Comparison of ENCODE assay signal across 9 cellular contexts in the genomic region with DNA sequence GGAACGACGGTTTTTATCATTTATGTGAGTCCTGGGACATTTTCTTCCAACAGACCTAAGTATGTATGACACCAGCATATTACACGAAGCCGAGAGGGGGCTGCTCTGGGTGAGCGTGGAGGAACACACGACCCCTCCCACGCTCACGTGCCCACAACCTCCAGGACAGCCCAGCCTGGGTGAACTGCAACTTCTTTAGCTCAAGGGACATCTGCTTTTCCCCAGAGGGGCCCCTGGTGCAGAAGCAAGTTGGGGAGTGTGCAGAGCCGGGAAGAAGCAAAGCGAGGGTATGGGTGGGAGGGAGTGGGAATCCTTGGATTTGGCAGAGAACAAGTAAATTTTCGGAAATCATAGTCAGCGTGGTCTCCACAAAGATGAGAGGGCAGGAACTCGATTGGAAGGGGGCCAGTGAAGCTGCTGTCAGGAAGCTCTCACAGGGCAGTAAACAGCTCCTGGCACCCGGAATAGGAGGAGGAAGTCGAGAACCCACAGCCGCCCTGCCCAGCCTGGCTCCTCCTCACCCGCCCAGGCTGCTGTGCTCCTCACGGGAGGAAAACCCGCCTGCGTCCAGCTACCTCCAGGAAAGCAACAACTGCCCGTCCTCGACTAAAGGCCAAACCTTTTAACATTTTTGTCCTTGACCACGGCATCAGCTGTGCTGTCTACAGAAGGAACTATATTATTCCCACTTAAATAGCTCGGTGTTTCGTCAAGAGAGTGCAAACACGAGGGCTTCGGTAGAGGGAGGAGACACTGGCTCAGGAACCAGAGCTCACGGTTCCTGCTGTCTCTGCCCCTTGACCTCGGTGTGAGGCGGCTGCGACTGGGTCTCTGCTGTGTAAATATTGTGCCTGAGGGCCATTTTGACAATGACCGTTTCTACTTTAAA. TPM values are rescaled to one million over a fixed set of nuclear protein-coding genes. Genes with fewer than 3 reads are reported as not detected.
DNase-seq lines count a peak whose midpoint lies in the region; ATAC-seq, FAIRE-seq and TF ChIP-seq lines count a peak whose summit lies in the region.
"Had no signal": no experiment of that assay in that cellular context is flagged by ENCODE, and none has a peak within 500 bp of the region (broad histone marks: within the 10 kb centered on the region; RNA-seq: fewer than 3 reads in every experiment).

No MANE protein-coding gene starts in this region.

- 13% methylated on average over 32 of the region's 32 CpGs for WGBS in thymus

- TF ChIP-seq CTCF in A673 (conservative IDR thresholded peaks at IDR 0.05; ENCODE audit: low read depth, low read length) (no peak), keratinocyte (optimal IDR thresholded peaks at IDR 0.05 in 1 of 3, IDR thresholded peaks at IDR 0.05 in 1 of 3, conservative IDR thresholded peaks at IDR 0.05 in 1 of 3; ENCODE audit: extremely low read depth in 1 of 3, insufficient read depth in 2 of 3, low read length in 3 of 3) (no peak), D721Med (IDR thresholded peaks at IDR 0.05; ENCODE audit: insufficient read depth, missing control alignments) (no peak), foreskin keratinocyte (conservative IDR thresholded peaks at IDR 0.05) (no peak)

- H3K4me3 ChIP-seq in A673 (ENCODE audit: low read depth, low read length, poor library complexity, severe bottlenecking), result no peak overlapping the region
- no peak overlapping the region for H3K4me3 ChIP-seq in keratinocyte (ENCODE audit: control insufficient read depth in 2 of 3, extremely low read depth in 1 of 3, insufficient read depth in 2 of 3, low read depth in 1 of 3, low read length in 3 of 3)
- H3K4me3 ChIP-seq in thymus (ENCODE audit: low read length), result peak overlapping the region; percentile 15

- H2AFZ ChIP-seq in keratinocyte (ENCODE audit: control insufficient read depth, low read length), result peak overlapping the region; percentile 44

- no peaks in the 10 kb centered on the region for H3K27me3 Mint-ChIP-seq in activated T-helper 17 cell treated with anti-CD3 and anti-CD28 coated beads, Interleukin-2, amount 50 U/mL, for 72 hours

- in situ Hi-C loops in KBM-7 (cut with MboI; ENCODE audit: low pct_unique_long_range_greater_than_20kb, low sequenced_read_pairs), result no loop called here

- peak overlapping the region; percentile 84 for H3K27ac Mint-ChIP-seq in activated T-helper 17 cell treated with anti-CD3 and anti-CD28 coated beads, Interleukin-2, amount 50 U/mL, for 72 hours

- dilution Hi-C loops in keratinocyte (cut with MboI; ENCODE audit: extremely low pct_ligation_motif_present, low sequenced_read_pairs), result loop anchor here (10.0 kb wide), 1 partner anchor 107 kb away; no protein-coding TSS in a partner anchor

- peaks cover 2% of the 10 kb centered on the region for H4K20me1 ChIP-seq in keratinocyte (ENCODE audit: control insufficient read depth, extremely low read depth, insufficient read depth, low read length)

- no peaks in the 10 kb centered on the region for H3K9me3 Mint-ChIP-seq in activated T-helper 17 cell treated with anti-CD3 and anti-CD28 coated beads, Interleukin-2, amount 50 U/mL, for 72 hours

- FAIRE-seq in keratinocyte (lab: Jason Lieb, UNC) (no peak), D721Med (lab: Jason Lieb, UNC) (no peak)

- peak; percentile 60 for DNase-seq in A673 (ENCODE audit: low spot score)
- DNase-seq in KBM-7, result peak; percentile 86
- no peak for DNase-seq in keratinocyte (ENCODE audit: low read depth, low spot score)
- DNase-seq in D721Med (ENCODE audit: insufficient read length, low spot score), result no peak
- DNase-seq in glomerular visceral epithelial cell (ENCODE audit: extremely low spot score), result no peak
- no peak for DNase-seq in foreskin keratinocyte

- H3K4me1 ChIP-seq in A673 (ENCODE audit: insufficient read depth, low read length, poor library complexity, severe bottlenecking) (peaks cover 6% of the 10 kb centered on the region), keratinocyte (ENCODE audit: control insufficient read depth, extremely low read depth, insufficient read depth, low read length) (no peaks in the 10 kb centered on the region), thymus (ENCODE audit: control insufficient read depth, insufficient read depth, low read length) (peaks cover 4% of the 10 kb centered on the region), foreskin keratinocyte (no peaks in the 10 kb centered on the region)

- H3K9me1 ChIP-seq in keratinocyte (ENCODE audit: control insufficient read depth, extremely low read depth, insufficient read depth, low read length), result no peaks in the 10 kb centered on the region

- H3K36me3 ChIP-seq in A673 (ENCODE audit: insufficient read depth, low read length, poor library complexity, severe bottlenecking) (no peaks in the 10 kb centered on the region), keratinocyte (ENCODE audit: control insufficient read depth in 2 of 2, extremely low read depth in 1 of 2, insufficient read depth in 2 of 2, low read length in 2 of 2) (no peaks in the 10 kb centered on the region), thymus (ENCODE audit: control insufficient read depth, insufficient read depth) (no peaks in the 10 kb centered on the region)

- H3K79me2 ChIP-seq in keratinocyte (ENCODE audit: control insufficient read depth, insufficient read depth, low read length), result no peaks in the 10 kb centered on the region

- H3K27me3 ChIP-seq in A673 (replicated peaks; ENCODE audit: insufficient read depth, low read depth, low read length, poor library complexity) (no peaks in the 10 kb centered on the region), keratinocyte (ENCODE audit: control insufficient read depth, extremely low read depth, insufficient read depth, low read length) (peaks cover 33% of the 10 kb centered on the region), thymus (ENCODE audit: control insufficient read depth, insufficient read depth) (no peaks in the 10 kb centered on the region), foreskin keratinocyte (peaks cover 72% of the 10 kb centered on the region)

- peak overlapping the region; percentile 35 for H3K4me2 ChIP-seq in keratinocyte (ENCODE audit: control insufficient read depth, extremely low read depth, insufficient read depth, low read depth, low read length)

- H3K9me3 ChIP-seq in A673 (ENCODE audit: low read depth, low read length, poor library complexity, severe bottlenecking) (no peaks in the 10 kb centered on the region), keratinocyte (ENCODE audit: control insufficient read depth, low read depth, low read length) (no peaks in the 10 kb centered on the region), thymus (ENCODE audit: control insufficient read depth) (no peaks in the 10 kb centered on the region)

- no peak overlapping the region for H3K27ac ChIP-seq in A673 (ENCODE audit: low read depth, low read length, poor library complexity, severe bottlenecking)
- H3K27ac ChIP-seq in keratinocyte (ENCODE audit: control insufficient read depth, insufficient read depth, low read length), result no peak overlapping the region
- no peak overlapping the region for H3K27ac ChIP-seq in thymus (ENCODE audit: low read depth)
- H3K27ac ChIP-seq in foreskin keratinocyte, result no peak overlapping the region

- ATAC-seq in activated T-helper 17 cell treated with anti-CD3 and anti-CD28 coated beads, Interleukin-2, amount 50 U/mL, for 72 hours (replicated peaks), result peak; percentile 65
- ATAC-seq in foreskin keratinocyte, result no peak

- POLR2A ChIA-PET in A673 (lab: Charles Lee; ENCODE audit: low non-redundant PET), result no interaction called here

- CTCF ChIA-PET in A673 (lab: Charles Lee), result no interaction called here

- H3K36me3 Mint-ChIP-seq in activated T-helper 17 cell treated with anti-CD3 and anti-CD28 coated beads, Interleukin-2, amount 50 U/mL, for 72 hours (ENCODE audit: low read depth), result no peaks in the 10 kb centered on the region

- H3K9ac ChIP-seq in keratinocyte (ENCODE audit: control insufficient read depth, extremely low read depth, insufficient read depth, low read length), result no peak overlapping the region

- peaks cover 29% of the 10 kb centered on the region for H3K4me1 Mint-ChIP-seq in activated T-helper 17 cell treated with anti-CD3 and anti-CD28 coated beads, Interleukin-2, amount 50 U/mL, for 72 hours

- intact Hi-C loops in A673 (cut with micrococcal nuclease; ENCODE audit: unreplicated experiment), result no loop called here

- peak overlapping the region; percentile 77 for H3K4me3 Mint-ChIP-seq in activated T-helper 17 cell treated with anti-CD3 and anti-CD28 coated beads, Interleukin-2, amount 50 U/mL, for 72 hours

- no TSS peak for BruUV-seq in A673 (replicated peaks; lab: Mats Ljungman, UMichigan)

RNA-seq across cellular contexts. Expression of gene CFAP97D2, which starts 17.2 kb away (rescaled TPM):
- total RNA-seq in A673 (2021) (not detected in 2 replicates), foreskin keratinocyte (not detected in 2 replicates)
- total RNA-seq in activated T-helper 17 cell treated with anti-CD3 and anti-CD28 coated beads, Interleukin-2, amount 50 U/mL, for 72 hours, result not detected
- polyA plus RNA-seq in keratinocyte (not detected in 3 replicates), thymus (0.34 TPM), foreskin keratinocyte (not detected in 2 replicates)
- polyA plus RNA-seq in keratinocyte (2011; ENCODE audit: low read depth), result not detected
- not detected in 2 replicates for polyA plus RNA-seq in keratinocyte (2011; cell fraction: cytosol; rRNA removed)
- not detected in 2 replicates for polyA plus RNA-seq in keratinocyte (2011; cell fraction: nucleus; rRNA removed)
- not detected in 2 replicates for polyA plus RNA-seq in keratinocyte (2012; ENCODE audit: low replicate concordance)
- not detected in 3 replicates for polyA minus RNA-seq in keratinocyte
- polyA minus RNA-seq in keratinocyte (2011; cell fraction: cytosol; rRNA and poly(A)+ RNA removed), result not detected
- polyA minus RNA-seq in keratinocyte (2011; cell fraction: nucleus; rRNA and poly(A)+ RNA removed), result not detected in 2 replicates
- total RNA-seq: T-helper 2 cell treated with Interferon-gamma antibody and Interleukin-4, amounts not matched to agents 100 ng/mL and 5 ng/mL, for 36 hours had no signal

RNA-seq across cellular contexts. Expression of gene RASA3, which starts 29.5 kb away (rescaled TPM):
- total RNA-seq in A673 (2021) (22.1 and 24.1 TPM in 2 replicates), foreskin keratinocyte (7.7 and 9.2 TPM in 2 replicates)
- 10 to 100 TPM; 18.4 to 62.5 TPM for total RNA-seq in activated T-helper 17 cell treated with anti-CD3 and anti-CD28 coated beads, Interleukin-2, amount 50 U/mL, for 72 hours
- polyA plus RNA-seq in keratinocyte (3.5 to 6.9 TPM (median 4.1 TPM) in 3 replicates), thymus (23.8 TPM), foreskin keratinocyte (4.1 and 4.8 TPM in 2 replicates)
- polyA plus RNA-seq in keratinocyte (2011; ENCODE audit: low read depth), result 1.1 TPM
- 3.1 and 4.8 TPM in 2 replicates for polyA plus RNA-seq in keratinocyte (2011; cell fraction: cytosol; rRNA removed)
- 5.9 and 7.0 TPM in 2 replicates for polyA plus RNA-seq in keratinocyte (2011; cell fraction: nucleus; rRNA removed)
- polyA plus RNA-seq in keratinocyte (2012; ENCODE audit: low replicate concordance), result 2.0 and 6.9 TPM in 2 replicates
- 3.6 to 5.4 TPM (median 4.5 TPM) in 3 replicates for polyA minus RNA-seq in keratinocyte
- polyA minus RNA-seq in keratinocyte (2011; cell fraction: cytosol; rRNA and poly(A)+ RNA removed), result 5.2 TPM
- polyA minus RNA-seq in keratinocyte (2011; cell fraction: nucleus; rRNA and poly(A)+ RNA removed), result 5.0 and 6.9 TPM in 2 replicates

Comparison
In these comparisons a context has a peak if more than half of its experiments do, and no peak if none do; other contexts are left out.
1. DNase-seq: peak in A673 (single experiment) and KBM-7 (single experiment); none in keratinocyte (single experiment), D721Med (single experiment), glomerular visceral epithelial cell (single experiment) and foreskin keratinocyte (0 of 2).